Comparison of ENCODE assay signal across 9 cellular contexts in genomic region chr13:30581582-30581981, GRCh38. TPM values are rescaled to one million over a fixed set of nuclear protein-coding genes. Genes with fewer than 3 reads are reported as not detected.
DNase-seq lines count a peak whose midpoint lies in the region; ATAC-seq and TF ChIP-seq lines count a peak whose summit lies in the region.
"Had no signal": no experiment of that assay in that cellular context is flagged by ENCODE, and none has a peak within 500 bp of the region (broad histone marks: within the 10 kb centered on the region; RNA-seq: fewer than 3 reads in every experiment).

No MANE protein-coding gene starts in this region.

- no peaks in the 10 kb centered on the region for H3K9me3 ChIP-seq in Peyer's patch

- no peak overlapping the region for H3K4me3 ChIP-seq in AG10803 (ENCODE audit: low read length)
- no peak overlapping the region for H3K4me3 ChIP-seq in Peyer's patch
- no peak overlapping the region for H3K4me3 ChIP-seq in fibroblast of villous mesenchyme (ENCODE audit: low read depth, low read length)

- no peak for TF ChIP-seq POLR2A in Peyer's patch (IDR thresholded peaks at IDR 0.05)

- H3K36me3 ChIP-seq in Peyer's patch: no peaks in the 10 kb centered on the region

- H3K4me1 ChIP-seq in Peyer's patch: peaks cover 0 to under 1% (median 0%) of the 10 kb centered on the region in 4 donors

- no peak for DNase-seq in AG10803 (ENCODE audit: low read depth)
- no peak for DNase-seq in Peyer's patch
- DNase-seq in fibroblast of villous mesenchyme (ENCODE audit: low read depth): peak; percentile 40
- DNase-seq in A172 (ENCODE audit: low spot score): no peak
- DNase-seq in activated naive CD4-positive, alpha-beta T cell (lab: John Stamatoyannopoulos, UW): no peak
- DNase-seq: NCI-H446 had no signal

- TF ChIP-seq CTCF in AG10803 (conservative IDR thresholded peaks at IDR 0.05; ENCODE audit: low read length) (peak; percentile 42), GM12873 (IDR thresholded peaks at IDR 0.05; ENCODE audit: insufficient read depth, low read depth, low read length, missing control alignments) (peak; percentile 48), Peyer's patch (IDR thresholded peaks at IDR 0.05) (peak in 4 of 6 experiments; percentile 18 to 37 (median 31)), fibroblast of villous mesenchyme (IDR thresholded peaks at IDR 0.05; ENCODE audit: insufficient read depth, low read depth, low read length) (peak; percentile 43)

- no peak overlapping the region for H3K27ac ChIP-seq in Peyer's patch

- H3K27me3 ChIP-seq in Peyer's patch: no peaks in the 10 kb centered on the region

- ATAC-seq in GM19395 (IDR thresholded peaks at IDR 0.05; ENCODE audit: unreplicated experiment) (no peak), HG02870 (IDR thresholded peaks at IDR 0.05; ENCODE audit: unreplicated experiment) (no peak)

RNA-seq across cellular contexts. Expression of gene USPL1, which starts 36.1 kb away (rescaled TPM):
- total RNA-seq in Peyer's patch (10 to 100 TPM; 18.1 to 42.9 (median 21.7) TPM), fibroblast of villous mesenchyme (16.4 and 21.2 TPM in 2 replicates)
- total RNA-seq in A172 (2014; rRNA removed; shearing (Covaris generic)): 16.8 and 17.0 TPM in 2 replicates
